10 cellular contexts compared by ENCODE assay signal in the genomic region with DNA sequence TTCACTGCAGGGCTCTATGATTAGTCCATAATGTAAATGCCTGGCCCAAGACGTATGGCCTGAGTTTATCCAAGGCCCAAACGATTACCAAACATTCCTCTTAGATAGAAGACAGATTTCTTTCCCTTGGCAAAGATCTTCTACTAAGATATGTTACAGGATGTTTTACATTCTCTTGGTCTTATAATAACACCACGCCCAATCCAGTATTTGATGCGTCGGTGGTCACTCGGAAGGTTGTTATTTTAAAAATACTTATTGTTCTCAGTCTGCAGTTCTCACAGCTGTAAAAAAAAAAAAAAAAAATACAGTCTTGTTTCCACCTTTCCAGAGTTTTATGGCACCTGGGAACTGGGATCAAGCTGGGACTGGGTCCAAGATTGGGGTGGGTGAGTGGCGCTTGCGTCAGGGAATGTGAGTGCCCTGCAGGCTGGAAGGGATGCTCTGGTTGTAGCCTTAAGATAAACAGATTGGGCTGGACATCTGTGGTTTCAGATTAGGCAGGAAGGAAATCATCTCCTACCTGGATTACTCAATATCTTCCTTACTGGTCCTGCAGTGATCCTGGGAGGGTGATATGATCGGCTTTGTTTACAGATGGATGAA.
DNase-seq lines count a peak whose midpoint lies in the region; ATAC-seq and TF ChIP-seq lines count a peak whose summit lies in the region.
"Had no signal": no experiment of that assay in that cellular context is flagged by ENCODE, and none has a peak within 500 bp of the region (broad histone marks: within the 10 kb centered on the region; RNA-seq: fewer than 3 reads in every experiment).

No MANE protein-coding gene starts in this region.

- H3K4me3 ChIP-seq in AG09309 (ENCODE audit: control insufficient read depth, low read depth, low read length) (no peak overlapping the region), choroid plexus epithelial cell (ENCODE audit: low read depth, low read length) (no peak overlapping the region), mucosa of descending colon (no peak overlapping the region)
- H3K4me3 ChIP-seq: SK-N-MC had no signal

- no peaks in the 10 kb centered on the region for H3K36me3 ChIP-seq in mucosa of descending colon (ENCODE audit: low read depth)
- H3K36me3 ChIP-seq: neutrophil had no signal

- DNase-seq in AG09309 (ENCODE audit: low read depth) (peak; percentile 88), NCI-H226 (peak; percentile 94), choroid plexus epithelial cell (ENCODE audit: low read depth) (peak; percentile 95), mucosa of descending colon (peak; percentile 78 to 88 (median 82)), HK-2 (ENCODE audit: unreplicated experiment) (no peak), NOMO-1 treated with dmso at 0.1 percent for 144 hours (lab: John Stamatoyannopoulos, UW; ENCODE audit: unreplicated experiment) (no peak), NCI-H1105 (lab: John Stamatoyannopoulos, UW) (no peak), epidermal melanocyte (ENCODE audit: insufficient read length, low spot score) (no peak)

- peaks cover 20% of the 10 kb centered on the region for H3K4me1 ChIP-seq in mucosa of descending colon (ENCODE audit: low read depth)

- H3K9me3 ChIP-seq in mucosa of descending colon = no peaks in the 10 kb centered on the region
- H3K9me3 ChIP-seq: neutrophil had no signal

- intact Hi-C loops in mucosa of descending colon (cut with DNase I, micrococcal nuclease) = no loop called here

- peak; percentile 81 for ATAC-seq in mucosa of descending colon

- TF ChIP-seq CTCF in AG09309 (IDR thresholded peaks at IDR 0.05; ENCODE audit: control insufficient read depth, insufficient read depth, low read depth, low read length, missing control alignments) = no peak
- no peak for TF ChIP-seq CTCF in choroid plexus epithelial cell (conservative IDR thresholded peaks at IDR 0.05; ENCODE audit: low read depth, low read length)
- TF ChIP-seq CTCF in mucosa of descending colon (IDR thresholded peaks at IDR 0.05) = no peak

Comparison
In these comparisons a context has a peak if more than half of its experiments do, and no peak if none do; other contexts are left out.
1. DNase-seq: peak in AG09309 (single experiment), NCI-H226 (single experiment), choroid plexus epithelial cell (single experiment) and mucosa of descending colon (3 of 3); none in HK-2 (single experiment), NOMO-1 treated with dmso at 0.1 percent for 144 hours (single experiment), NCI-H1105 (single experiment) and epidermal melanocyte (single experiment).